ENCODE assay signal across 16 cellular contexts in genomic region chr3:184428561-184429175, GRCh38. TPM values are rescaled to one million over a fixed set of nuclear protein-coding genes. Genes with fewer than 3 reads are reported as not detected.
DNase-seq lines count a peak whose midpoint lies in the region; ATAC-seq and TF ChIP-seq lines count a peak whose summit lies in the region.
"Had no signal": no experiment of that assay in that cellular context is flagged by ENCODE, and none has a peak within 500 bp of the region (broad histone marks: within the 10 kb centered on the region; RNA-seq: fewer than 3 reads in every experiment).

No MANE protein-coding gene starts in this region.

- peak overlapping the region; percentile 53 for H3K27ac ChIP-seq in angular gyrus (ENCODE audit: low read depth, low read length)
- H3K27ac ChIP-seq in sigmoid colon = no peak overlapping the region
- H3K27ac ChIP-seq: parathyroid adenoma, SJCRH30, transverse colon had no signal

- no peaks in the 10 kb centered on the region for H3K27me3 ChIP-seq in sigmoid colon
- H3K27me3 ChIP-seq: SJCRH30, transverse colon had no signal

- H3K9me3 ChIP-seq in sigmoid colon = no peaks in the 10 kb centered on the region
- H3K9me3 ChIP-seq: SJCRH30, transverse colon had no signal

- WGBS in sigmoid colon, 2 donors = 76 to 79% methylated on average over 6 of the region's 6 CpGs

- H3K36me3 ChIP-seq in sigmoid colon = no peaks in the 10 kb centered on the region
- H3K36me3 ChIP-seq: SJCRH30, transverse colon had no signal

- H3K27me3 Mint-ChIP-seq in T-cell = peaks cover 13 to 15% of the 10 kb centered on the region in 2 donors

- TF ChIP-seq EP300 in sigmoid colon (IDR thresholded peaks at IDR 0.05) = no peak

- no peaks in the 10 kb centered on the region for H3K4me1 ChIP-seq in sigmoid colon
- H3K4me1 ChIP-seq: parathyroid adenoma, SJCRH30, transverse colon had no signal

- ATAC-seq in T-cell (replicated peaks in 1 of 4) (no peak), HG02938 (IDR thresholded peaks at IDR 0.05; ENCODE audit: unreplicated experiment) (no peak)

- POLR2A ChIA-PET in T-cell (lab: Charles Lee) = interaction anchor here in 1 of 2 donors (0.6 kb wide), 1 partner anchor 433 kb away, joined by 3 read pairs; no protein-coding TSS in a partner anchor

- no peak for TF ChIP-seq CTCF in sigmoid colon (IDR thresholded peaks at IDR 0.05)

- intact Hi-C loops in sigmoid colon (cut with DNase I) = no loop called here

- H3K4me3 Mint-ChIP-seq in T-cell = no peak overlapping the region

- H3K27ac Mint-ChIP-seq in T-cell = no peak overlapping the region

- no peaks in the 10 kb centered on the region for H3K9me3 Mint-ChIP-seq in T-cell

- no peaks in the 10 kb centered on the region for H3K4me1 Mint-ChIP-seq in T-cell

- TF ChIP-seq POLR2A in sigmoid colon (IDR thresholded peaks at IDR 0.05) = no peak

- CTCF ChIA-PET in T-cell (lab: Charles Lee) = no interaction called here

- peak; percentile 45 for DNase-seq in NCI-H1092 treated with DMSO at 0.1 percent for 48 hours (lab: John Stamatoyannopoulos, UW)
- no peak for DNase-seq in NCI-H1092 (lab: John Stamatoyannopoulos, UW)
- DNase-seq in foreskin melanocyte = peak; percentile 66
- DNase-seq in sigmoid colon = peak; percentile 15
- no peak for DNase-seq in T-cell
- DNase-seq in islet precursor cell = no peak
- DNase-seq: 8988T; activated CD4-positive, alpha-beta T cell treated with anti-CD3 and anti-CD28 coated beads, Interleukin-2, amount 50 U/mL, for 48 hours; transverse colon had no signal

- H3K4me3 ChIP-seq in sigmoid colon = no peak overlapping the region
- H3K4me3 ChIP-seq: SJCRH30, transverse colon had no signal

- H3K36me3 Mint-ChIP-seq in T-cell = no peaks in the 10 kb centered on the region

RNA-seq across cellular contexts. Expression of gene CHRD, which starts 48.8 kb away (rescaled TPM):
- total RNA-seq in sigmoid colon (10 to 100 TPM in 2 of 4 donors, 1 to 10 TPM in 2; 5.7 to 16.3 (median 11.3) TPM), T-cell (under 1 TPM in 1 of 5 donors, not detected in 4; 0.28 TPM)
- 1 to 10 TPM in 2 of 3 donors, under 1 TPM in 1; 0.23 to 4.5 (median 1.8) TPM for polyA plus RNA-seq in sigmoid colon
- total RNA-seq: bronchial epithelial cell, MCF 10A had no signal

RNA-seq across cellular contexts. Expression of gene THPO, which starts 50.7 kb away (rescaled TPM):
- total RNA-seq in sigmoid colon (under 1 TPM in 1 of 4 donors, not detected in 3; 0.36 TPM), T-cell (not detected)
- under 1 TPM in 1 of 3 donors, not detected in 2; 0.25 TPM for polyA plus RNA-seq in sigmoid colon
- total RNA-seq: bronchial epithelial cell, glomerular endothelial cell, MCF 10A, transverse colon had no signal

Comparison
In these comparisons a context has a peak if more than half of its experiments do, and no peak if none do; other contexts are left out.
1. DNase-seq: peak in NCI-H1092 treated with DMSO at 0.1 percent for 48 hours (single experiment), foreskin melanocyte (single experiment) and sigmoid colon (single experiment); none in NCI-H1092 (single experiment), T-cell (0 of 34) and islet precursor cell (single experiment).
2. RNA of gene CHRD, which starts 48.8 kb away (total RNA-seq): 5.7 to 16.3 TPM in sigmoid colon; 0.28 TPM in T-cell; every median in the first group is over 4 times any median in the second.